Comparison of ENCODE assay signal across 12 cellular contexts in genomic region chr3:72488736-72489030, GRCh38. TPM values are rescaled to one million over a fixed set of nuclear protein-coding genes. Genes with fewer than 3 reads are reported as not detected.
DNase-seq lines count a peak whose midpoint lies in the region; ATAC-seq and TF ChIP-seq lines count a peak whose summit lies in the region.
"Had no signal": no experiment of that assay in that cellular context is flagged by ENCODE, and none has a peak within 500 bp of the region (broad histone marks: within the 10 kb centered on the region; RNA-seq: fewer than 3 reads in every experiment).

No MANE protein-coding gene starts in this region.

- ATAC-seq in activated T-helper 17 cell treated with anti-CD3 and anti-CD28 coated beads, Interleukin-2, amount 50 U/mL, for 72 hours (replicated peaks), result no peak
- ATAC-seq in HG02981 (IDR thresholded peaks at IDR 0.05; ENCODE audit: unreplicated experiment) (no peak), HG03460 (IDR thresholded peaks at IDR 0.05; ENCODE audit: unreplicated experiment) (no peak), GM18870 (IDR thresholded peaks at IDR 0.05; ENCODE audit: unreplicated experiment) (no peak), HG03457 (IDR thresholded peaks at IDR 0.05; ENCODE audit: unreplicated experiment) (no peak)

- H3K27me3 Mint-ChIP-seq in HFFc6 (ENCODE audit: insufficient read depth), result peaks cover 5% of the 10 kb centered on the region; the same call in 1 of the 2 replicates
- H3K27me3 Mint-ChIP-seq in activated T-helper 17 cell treated with anti-CD3 and anti-CD28 coated beads, Interleukin-2, amount 50 U/mL, for 72 hours, result no peaks in the 10 kb centered on the region
- H3K27me3 Mint-ChIP-seq: activated CD4-positive, alpha-beta T cell treated with anti-CD3 and anti-CD28 coated beads, Interleukin-2, amount 10 ng/mL, durations not matched to agents 7 days and 5 days had no signal

- DNase-seq in A172 (ENCODE audit: low spot score), result peak; percentile 65
- peak; percentile 56 for DNase-seq in HFFc6
- peak; percentile 19 to 42 for DNase-seq in foreskin fibroblast
- DNase-seq: activated CD4-positive, alpha-beta T cell treated with anti-CD3 and anti-CD28 coated beads, Interleukin-2, amount 10 ng/mL, durations not matched to agents 7 days and 5 days; activated naive CD4-positive, alpha-beta T cell treated with Interleukin-2 at 50 U/mL for 16 hours; DMS53; ovary had no signal

- H3K4me1 Mint-ChIP-seq in HFFc6 (ENCODE audit: low read depth), result peaks cover 64% of the 10 kb centered on the region
- peaks cover 32% of the 10 kb centered on the region for H3K4me1 Mint-ChIP-seq in activated T-helper 17 cell treated with anti-CD3 and anti-CD28 coated beads, Interleukin-2, amount 50 U/mL, for 72 hours

- H3K27ac Mint-ChIP-seq in HFFc6, result peak overlapping the region; percentile 41
- H3K27ac Mint-ChIP-seq in activated T-helper 17 cell treated with anti-CD3 and anti-CD28 coated beads, Interleukin-2, amount 50 U/mL, for 72 hours, result peak overlapping the region; percentile 57

- H3K4me3 ChIP-seq in foreskin fibroblast (ENCODE audit: low read depth in 1 of 2, low read length in 2 of 2), result no peak overlapping the region
- H3K4me3 ChIP-seq: ovary had no signal

- H3K4me3 Mint-ChIP-seq in HFFc6, result no peak overlapping the region; the same call in 1 of the 2 replicates
- peak overlapping the region; percentile 40 for H3K4me3 Mint-ChIP-seq in activated T-helper 17 cell treated with anti-CD3 and anti-CD28 coated beads, Interleukin-2, amount 50 U/mL, for 72 hours
- H3K4me3 Mint-ChIP-seq: activated CD4-positive, alpha-beta T cell treated with anti-CD3 and anti-CD28 coated beads, Interleukin-2, amount 10 ng/mL, durations not matched to agents 7 days and 5 days had no signal

- no peaks in the 10 kb centered on the region for H3K36me3 Mint-ChIP-seq in HFFc6 (ENCODE audit: low read depth)
- no peaks in the 10 kb centered on the region for H3K36me3 Mint-ChIP-seq in activated T-helper 17 cell treated with anti-CD3 and anti-CD28 coated beads, Interleukin-2, amount 50 U/mL, for 72 hours (ENCODE audit: low read depth)

- no peak for TF ChIP-seq CTCF in HFFc6 (IDR thresholded peaks at IDR 0.05)
- no peak for TF ChIP-seq CTCF in foreskin fibroblast (IDR thresholded peaks at IDR 0.05; ENCODE audit: low read depth, low read length)

- peaks cover 3% of the 10 kb centered on the region for H3K9me3 Mint-ChIP-seq in HFFc6
- peaks cover 4% of the 10 kb centered on the region for H3K9me3 Mint-ChIP-seq in activated T-helper 17 cell treated with anti-CD3 and anti-CD28 coated beads, Interleukin-2, amount 50 U/mL, for 72 hours

RNA-seq across cellular contexts. Expression of gene RYBP, which starts 42.3 kb away (rescaled TPM):
- total RNA-seq in A172 (2014; rRNA removed; shearing (Covaris generic)), result 3.9 and 5.0 TPM in 2 replicates
- 10 to 100 TPM in 2 of 6 experiments, 1 to 10 TPM in 4; 7.8 to 11.2 (median 9.5) TPM for total RNA-seq in HFFc6 (2021; fragmentation: NEBNext Ultra II Directional; extraction: Animal tissue kit (Norgen Biotek cat#: 25700))
- 10 to 100 TPM; 24.1 to 41.3 TPM for total RNA-seq in activated T-helper 17 cell treated with anti-CD3 and anti-CD28 coated beads, Interleukin-2, amount 50 U/mL, for 72 hours
